Comparison of ENCODE assay signal across 8 cellular contexts in the genomic region with DNA sequence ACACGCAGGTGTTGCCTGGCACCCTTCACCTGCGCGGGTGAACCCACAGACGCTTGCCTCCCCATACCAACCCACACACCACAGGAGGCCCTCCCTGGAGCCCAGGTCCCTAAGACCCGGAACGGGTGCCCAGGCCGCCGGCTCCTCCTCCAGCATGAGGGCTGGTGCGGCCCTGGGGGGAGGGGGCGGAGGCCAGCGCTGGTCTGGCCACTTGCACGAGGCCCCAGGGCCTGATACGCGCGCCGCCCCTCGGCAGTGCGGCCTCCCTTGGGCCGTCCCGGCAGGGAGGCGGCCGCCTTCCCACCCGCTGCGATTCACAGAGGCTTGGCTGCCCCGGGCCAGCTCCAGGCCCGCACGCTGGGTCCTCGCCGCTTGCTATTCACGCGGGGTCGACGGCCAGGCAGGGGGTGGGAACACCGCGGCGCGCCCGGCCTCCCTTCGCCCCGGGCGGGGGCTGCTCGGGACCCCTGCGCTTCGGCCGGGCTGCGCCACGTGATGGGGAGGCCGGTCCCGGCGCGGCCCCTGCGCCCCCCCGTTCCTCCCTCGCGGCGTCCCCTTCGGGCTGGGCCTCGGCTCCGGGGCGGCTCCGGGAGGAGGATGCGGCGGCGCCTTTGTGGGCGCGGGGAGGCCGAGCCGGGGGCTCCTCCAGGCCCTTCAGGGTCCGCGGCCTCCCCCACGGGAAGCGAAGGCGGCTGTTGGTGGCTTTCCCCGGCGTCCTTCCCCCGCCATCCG. TPM values are rescaled to one million over a fixed set of nuclear protein-coding genes. Genes with fewer than 3 reads are reported as not detected.
DNase-seq lines count a peak whose midpoint lies in the region; ATAC-seq, FAIRE-seq and TF ChIP-seq lines count a peak whose summit lies in the region.

No MANE protein-coding gene starts in this region.

- H3K36me3 ChIP-seq in endothelial cell of umbilical vein (ENCODE audit: control insufficient read depth in 2 of 2, extremely low read depth in 1 of 2, insufficient read depth in 2 of 2, low read length in 2 of 2) (peaks cover 15 to 20% of the 10 kb centered on the region in 2 experiments), mucosa of rectum (ENCODE audit: control insufficient read depth in 2 of 2, insufficient read depth in 2 of 2, low read length in 2 of 2) (peaks cover 11 to 15% of the 10 kb centered on the region in 2 donors)

- peak; percentile 55 for FAIRE-seq in endothelial cell of umbilical vein (lab: Jason Lieb, UNC)
- no peak for FAIRE-seq in urothelium cell line (lab: Jason Lieb, UNC)

- no peak overlapping the region for H2AFZ ChIP-seq in endothelial cell of umbilical vein (ENCODE audit: low read depth, low read length)

- H4K20me1 ChIP-seq in endothelial cell of umbilical vein (replicated peaks; ENCODE audit: control insufficient read depth, extremely low read depth, insufficient read depth, low read length) = no peaks in the 10 kb centered on the region

- H3K9ac ChIP-seq in endothelial cell of umbilical vein (replicated peaks; ENCODE audit: extremely low read depth, insufficient read depth, low read length) = peak overlapping the region; percentile 81
- H3K9ac ChIP-seq in mucosa of rectum (ENCODE audit: low read depth in 1 of 2, low read length in 2 of 2) = peak overlapping the region; percentile 32 to 86

- CTCF ChIA-PET in endothelial cell of umbilical vein (lab: Charles Lee) = interaction anchor here (1.3 to 1.8 kb wide), 3 partner anchors 15 to 67 kb away, joined by 4 to 15 read pairs (median 6); partner anchors contain the start of genes DCXR and RAC3

- H3K4me1 ChIP-seq in endothelial cell of umbilical vein (ENCODE audit: control insufficient read depth, extremely low read depth, insufficient read depth, low read length) (peaks cover 20% of the 10 kb centered on the region), mucosa of rectum (ENCODE audit: control insufficient read depth in 2 of 2, insufficient read depth in 2 of 2, low read length in 2 of 2) (peaks cover 27 to 35% of the 10 kb centered on the region in 2 donors)

- intact Hi-C loops in endothelial cell of umbilical vein (cut with micrococcal nuclease) = loop anchor here (5.0 kb wide), 2 partner anchors 120 to 130 kb away; partner anchors contain the start of genes ASPSCR1 and SLC16A3

- H3K4me2 ChIP-seq in endothelial cell of umbilical vein (ENCODE audit: insufficient read depth, low read length) = peak overlapping the region; percentile 26

- peaks cover 49% of the 10 kb centered on the region for H3K79me2 ChIP-seq in endothelial cell of umbilical vein (ENCODE audit: control insufficient read depth, insufficient read depth, low read length)

- DNase-seq in 8988T = peak; percentile 68
- peak; percentile 75 for DNase-seq in GM10266 (ENCODE audit: extremely low spot score)
- DNase-seq in endothelial cell of umbilical vein (ENCODE audit: low read depth, low spot score) = peak; percentile 47
- DNase-seq in urothelium cell line (ENCODE audit: low spot score) = peak; percentile 65

- no peaks in the 10 kb centered on the region for H3K9me3 ChIP-seq in endothelial cell of umbilical vein (replicated peaks; ENCODE audit: control insufficient read depth, insufficient read depth, low read length)
- no peaks in the 10 kb centered on the region for H3K9me3 ChIP-seq in mucosa of rectum (ENCODE audit: control insufficient read depth in 2 of 2, low read length in 2 of 2)

- TF ChIP-seq POLR2A in endothelial cell of umbilical vein (IDR thresholded peaks at IDR 0.05; ENCODE audit: low read depth, low read length) = peak; percentile 52

- no peaks in the 10 kb centered on the region for H3K9me1 ChIP-seq in endothelial cell of umbilical vein (replicated peaks; ENCODE audit: control insufficient read depth, extremely low read depth, insufficient read depth, low read length)

- no peaks in the 10 kb centered on the region for H3K27me3 ChIP-seq in endothelial cell of umbilical vein (ENCODE audit: control insufficient read depth in 2 of 2, insufficient read depth in 2 of 2, low read length in 2 of 2)
- no peaks in the 10 kb centered on the region for H3K27me3 ChIP-seq in mucosa of rectum (ENCODE audit: control insufficient read depth in 2 of 2, insufficient read depth in 2 of 2, low read length in 2 of 2)

- peak overlapping the region; percentile 27 to 78 (median 54) for H3K4me3 ChIP-seq in endothelial cell of umbilical vein (replicated peaks in 1 of 3; ENCODE audit: insufficient read depth in 1 of 3, low read depth in 1 of 3, low read length in 3 of 3)
- H3K4me3 ChIP-seq in mucosa of rectum (ENCODE audit: low read length in 2 of 2) = peak overlapping the region; percentile 64 to 70

- dilution Hi-C loops in endothelial cell of umbilical vein (cut with MboI; ENCODE audit: extremely low pct_ligation_motif_present, low sequenced_read_pairs) = no loop called here

- ATAC-seq in HG03457 (IDR thresholded peaks at IDR 0.05; ENCODE audit: unreplicated experiment) (peak; percentile 3), GM19351 (IDR thresholded peaks at IDR 0.05; ENCODE audit: unreplicated experiment) (no peak)

- BruUV-seq in endothelial cell of umbilical vein (replicated peaks; lab: Mats Ljungman, UMichigan) = no TSS peak

- POLR2A ChIA-PET in endothelial cell of umbilical vein (lab: Charles Lee) = interaction anchor here (2.2 kb wide), 1 partner anchor 9 kb away, joined by 9 read pairs; no protein-coding TSS in a partner anchor

- H3K27ac ChIP-seq in VCaP = peak overlapping the region; percentile 99
- H3K27ac ChIP-seq in endothelial cell of umbilical vein (ENCODE audit: insufficient read depth, low read depth, low read length) = peak overlapping the region; percentile 61
- peak overlapping the region; percentile 96 to 97 for H3K27ac ChIP-seq in mucosa of rectum (ENCODE audit: low read depth in 2 of 2, low read length in 2 of 2)

- TF ChIP-seq CTCF in GM10266 (IDR thresholded peaks at IDR 0.05; ENCODE audit: control insufficient read depth, insufficient read depth, low read depth, missing control alignments) (peak; percentile 2), VCaP (conservative IDR thresholded peaks at IDR 0.05) (no peak), endothelial cell of umbilical vein (IDR thresholded peaks at IDR 0.05; ENCODE audit: extremely low read depth in 1 of 2, insufficient read depth in 1 of 2, low read depth in 1 of 2, low read length in 2 of 2) (no peak)

TF ChIP-seq in endothelial cell of umbilical vein, 7 proteins besides CTCF, POLR2A, EP300 and RAD21:
- TF ChIP-seq, protein P1, sequence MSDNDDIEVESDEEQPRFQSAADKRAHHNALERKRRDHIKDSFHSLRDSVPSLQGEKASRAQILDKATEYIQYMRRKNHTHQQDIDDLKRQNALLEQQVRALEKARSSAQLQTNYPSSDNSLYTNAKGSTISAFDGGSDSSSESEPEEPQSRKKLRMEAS (IDR thresholded peaks at IDR 0.05; ENCODE audit: insufficient read depth, insufficient read length) = no peak
- peak; percentile 48 for TF ChIP-seq POLR2AphosphoS5 (IDR thresholded peaks at IDR 0.05; ENCODE audit: insufficient read depth, low read depth, low read length)

RNA-seq across cellular contexts. Expression of gene FASN, which starts 0.7 kb away (rescaled TPM):
- 351 and 360 TPM in 2 replicates for total RNA-seq in endothelial cell of umbilical vein
- polyA plus RNA-seq in endothelial cell of umbilical vein = 101 and 130 TPM in 2 replicates
- 65.4 and 99.2 TPM in 2 replicates for polyA plus RNA-seq in endothelial cell of umbilical vein (2011; cell fraction: cytosol; rRNA removed)
- polyA plus RNA-seq in endothelial cell of umbilical vein (2011; cell fraction: nucleus; rRNA removed) = 138 and 140 TPM in 2 replicates
- 87.0 and 96.4 TPM in 2 replicates for polyA plus RNA-seq in endothelial cell of umbilical vein (2012)
- polyA minus RNA-seq in endothelial cell of umbilical vein = 113 and 145 TPM in 2 replicates
- 182 TPM for polyA minus RNA-seq in endothelial cell of umbilical vein (2011; cell fraction: cytosol; rRNA and poly(A)+ RNA removed)
- polyA minus RNA-seq in endothelial cell of umbilical vein (2011; cell fraction: nucleus; rRNA and poly(A)+ RNA removed) = 61.0 and 111 TPM in 2 replicates

RNA-seq across cellular contexts. Expression of gene DUS1L, which starts 31.7 kb away (rescaled TPM):
- total RNA-seq in endothelial cell of umbilical vein = 90.3 and 92.9 TPM in 2 replicates
- polyA plus RNA-seq in endothelial cell of umbilical vein = 60.1 and 63.1 TPM in 2 replicates
- 77.7 and 80.7 TPM in 2 replicates for polyA plus RNA-seq in endothelial cell of umbilical vein (2011; cell fraction: cytosol; rRNA removed)
- 360 and 376 TPM in 2 replicates for polyA plus RNA-seq in endothelial cell of umbilical vein (2011; cell fraction: nucleus; rRNA removed)
- polyA plus RNA-seq in endothelial cell of umbilical vein (2012) = 70.4 and 74.8 TPM in 2 replicates
- 18.5 and 25.1 TPM in 2 replicates for polyA minus RNA-seq in endothelial cell of umbilical vein
- 51.7 TPM for polyA minus RNA-seq in endothelial cell of umbilical vein (2011; cell fraction: cytosol; rRNA and poly(A)+ RNA removed)
- 43.2 and 55.0 TPM in 2 replicates for polyA minus RNA-seq in endothelial cell of umbilical vein (2011; cell fraction: nucleus; rRNA and poly(A)+ RNA removed)

RNA-seq across cellular contexts. Expression of gene GPS1, which starts 45.7 kb away (rescaled TPM):
- 96.6 and 116 TPM in 2 replicates for total RNA-seq in endothelial cell of umbilical vein
- polyA plus RNA-seq in endothelial cell of umbilical vein = 178 and 235 TPM in 2 replicates
- 114 and 120 TPM in 2 replicates for polyA plus RNA-seq in endothelial cell of umbilical vein (2011; cell fraction: cytosol; rRNA removed)
- polyA plus RNA-seq in endothelial cell of umbilical vein (2011; cell fraction: nucleus; rRNA removed) = 219 and 242 TPM in 2 replicates
- polyA plus RNA-seq in endothelial cell of umbilical vein (2012) = 102 and 112 TPM in 2 replicates
- polyA minus RNA-seq in endothelial cell of umbilical vein = 81.1 and 97.3 TPM in 2 replicates
- polyA minus RNA-seq in endothelial cell of umbilical vein (2011; cell fraction: cytosol; rRNA and poly(A)+ RNA removed) = 94.1 TPM
- polyA minus RNA-seq in endothelial cell of umbilical vein (2011; cell fraction: nucleus; rRNA and poly(A)+ RNA removed) = 35.2 and 44.9 TPM in 2 replicates

RNA-seq across cellular contexts. Expression of gene RFNG, which starts 45.7 kb away (rescaled TPM):
- 33.7 and 36.9 TPM in 2 replicates for total RNA-seq in endothelial cell of umbilical vein
- 40.0 and 59.2 TPM in 2 replicates for polyA plus RNA-seq in endothelial cell of umbilical vein
- polyA plus RNA-seq in endothelial cell of umbilical vein (2011; cell fraction: cytosol; rRNA removed) = 14.3 and 27.7 TPM in 2 replicates
- polyA plus RNA-seq in endothelial cell of umbilical vein (2011; cell fraction: nucleus; rRNA removed) = 122 and 156 TPM in 2 replicates
- polyA plus RNA-seq in endothelial cell of umbilical vein (2012) = 22.3 and 37.7 TPM in 2 replicates
- polyA minus RNA-seq in endothelial cell of umbilical vein = 13.8 and 16.9 TPM in 2 replicates
- polyA minus RNA-seq in endothelial cell of umbilical vein (2011; cell fraction: cytosol; rRNA and poly(A)+ RNA removed) = 8.5 TPM
- 14.9 and 33.9 TPM in 2 replicates for polyA minus RNA-seq in endothelial cell of umbilical vein (2011; cell fraction: nucleus; rRNA and poly(A)+ RNA removed)

RNA-seq across cellular contexts. Expression of gene DCXR, which starts 59.9 kb away (rescaled TPM):
- 75.2 and 93.0 TPM in 2 replicates for total RNA-seq in endothelial cell of umbilical vein
- 178 and 241 TPM in 2 replicates for polyA plus RNA-seq in endothelial cell of umbilical vein
- 153 and 181 TPM in 2 replicates for polyA plus RNA-seq in endothelial cell of umbilical vein (2011; cell fraction: cytosol; rRNA removed)
- polyA plus RNA-seq in endothelial cell of umbilical vein (2011; cell fraction: nucleus; rRNA removed) = 150 and 164 TPM in 2 replicates
- polyA plus RNA-seq in endothelial cell of umbilical vein (2012) = 106 and 108 TPM in 2 replicates
- 41.9 and 53.2 TPM in 2 replicates for polyA minus RNA-seq in endothelial cell of umbilical vein
- polyA minus RNA-seq in endothelial cell of umbilical vein (2011; cell fraction: cytosol; rRNA and poly(A)+ RNA removed) = 39.0 TPM
- polyA minus RNA-seq in endothelial cell of umbilical vein (2011; cell fraction: nucleus; rRNA and poly(A)+ RNA removed) = 8.4 and 18.0 TPM in 2 replicates
